7 cellular contexts compared by ENCODE assay signal in the genomic region with DNA sequence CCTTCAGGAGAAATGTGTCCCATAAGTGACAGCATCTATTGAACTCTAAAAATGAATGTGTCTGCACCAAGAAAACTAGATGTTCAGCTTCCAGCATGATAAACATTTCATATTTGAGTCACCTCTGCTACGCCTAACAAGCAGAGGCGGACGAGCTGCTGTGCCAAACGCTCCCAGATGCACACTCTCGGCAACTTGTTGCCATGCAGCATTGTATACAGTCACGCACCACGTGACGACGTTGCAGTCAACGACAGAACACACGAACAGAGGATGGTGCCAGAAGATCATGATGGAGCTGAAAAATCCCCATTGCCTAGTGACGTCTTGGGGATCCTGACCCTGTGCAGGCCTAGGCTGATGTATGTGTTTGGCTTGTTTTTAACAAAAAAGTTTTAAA.
DNase-seq lines count a peak whose midpoint lies in the region; ATAC-seq, FAIRE-seq and TF ChIP-seq lines count a peak whose summit lies in the region.

No MANE protein-coding gene starts in this region.

- no TSS peak for BruUV-seq in Calu3 (replicated peaks; lab: Mats Ljungman, UMichigan)

- H3K27me3 Mint-ChIP-seq in endothelial cell (ENCODE audit: unreplicated experiment), result peaks cover 1% of the 10 kb centered on the region
- H3K27me3 Mint-ChIP-seq in activated naive CD8-positive, alpha-beta T cell treated with anti-CD3 and anti-CD28 coated beads for 36 hours, result no peaks in the 10 kb centered on the region
- H3K27me3 Mint-ChIP-seq in Calu3 (ENCODE audit: unreplicated experiment), result no peaks in the 10 kb centered on the region

- no peaks in the 10 kb centered on the region for H3K36me3 Mint-ChIP-seq in endothelial cell (ENCODE audit: low read depth, unreplicated experiment)
- peaks cover 4% of the 10 kb centered on the region for H3K36me3 Mint-ChIP-seq in activated naive CD8-positive, alpha-beta T cell treated with anti-CD3 and anti-CD28 coated beads for 36 hours
- H3K36me3 Mint-ChIP-seq in Calu3 (ENCODE audit: insufficient read depth, unreplicated experiment), result no peaks in the 10 kb centered on the region

- ATAC-seq in GM21717 (IDR thresholded peaks at IDR 0.05; ENCODE audit: unreplicated experiment), result no peak

- H3K4me1 Mint-ChIP-seq in endothelial cell (ENCODE audit: unreplicated experiment) (peaks cover 13% of the 10 kb centered on the region), Calu3 (ENCODE audit: low read depth, unreplicated experiment) (peaks cover 5% of the 10 kb centered on the region)
- H3K4me1 Mint-ChIP-seq in activated naive CD8-positive, alpha-beta T cell treated with anti-CD3 and anti-CD28 coated beads for 36 hours, result peaks cover 22% of the 10 kb centered on the region

- intact Hi-C loops in Calu3 (cut with micrococcal nuclease; ENCODE audit: unreplicated experiment), result no loop called here

- peak; percentile 4 for FAIRE-seq in GM19239 (lab: Jason Lieb, UNC)

- H3K4me3 Mint-ChIP-seq in endothelial cell (ENCODE audit: unreplicated experiment), result no peak overlapping the region
- no peak overlapping the region for H3K4me3 Mint-ChIP-seq in activated naive CD8-positive, alpha-beta T cell treated with anti-CD3 and anti-CD28 coated beads for 36 hours
- no peak overlapping the region for H3K4me3 Mint-ChIP-seq in Calu3 (ENCODE audit: low read depth, unreplicated experiment)

- peaks cover 4% of the 10 kb centered on the region for H3K9me3 Mint-ChIP-seq in endothelial cell (ENCODE audit: unreplicated experiment)
- H3K9me3 Mint-ChIP-seq in activated naive CD8-positive, alpha-beta T cell treated with anti-CD3 and anti-CD28 coated beads for 36 hours, result peaks cover 2% of the 10 kb centered on the region
- no peaks in the 10 kb centered on the region for H3K9me3 Mint-ChIP-seq in Calu3 (ENCODE audit: low read depth, unreplicated experiment)

- H3K27ac Mint-ChIP-seq in endothelial cell (ENCODE audit: unreplicated experiment) (peak overlapping the region; percentile 45), Calu3 (ENCODE audit: unreplicated experiment) (no peak overlapping the region)
- no peak overlapping the region for H3K27ac Mint-ChIP-seq in activated naive CD8-positive, alpha-beta T cell treated with anti-CD3 and anti-CD28 coated beads for 36 hours

- CTCF ChIA-PET in Calu3 (lab: Charles Lee), result no interaction called here

- DNase-seq in GM19239 (ENCODE audit: insufficient read length, low spot score) (no peak), NCI-H2171 treated with DMSO at 0.1 percent for 48 hours (lab: John Stamatoyannopoulos, UW) (peak; percentile 88), endothelial cell (ENCODE audit: low spot score) (no peak), Calu3 (no peak)
- DNase-seq in stimulated activated CD4-positive, alpha-beta T cell treated with anti-CD3 and anti-CD28 coated beads, Interleukin-2, amount 100 ng/mL, for 24 hours, result peak; percentile 51 to 61
- DNase-seq in activated naive CD8-positive, alpha-beta T cell treated with anti-CD3 and anti-CD28 coated beads for 36 hours, result no peak

- TF ChIP-seq CTCF in endothelial cell (IDR thresholded peaks at IDR 0.05; ENCODE audit: unreplicated experiment) (no peak), Calu3 (IDR thresholded peaks at IDR 0.05; ENCODE audit: unreplicated experiment) (no peak)

Comparison
In these comparisons a context has a peak if more than half of its experiments do, and no peak if none do; other contexts are left out.
1. DNase-seq: peak in NCI-H2171 treated with DMSO at 0.1 percent for 48 hours (single experiment) and stimulated activated CD4-positive, alpha-beta T cell treated with anti-CD3 and anti-CD28 coated beads, Interleukin-2, amount 100 ng/mL, for 24 hours (2 of 2); none in GM19239 (single experiment), endothelial cell (single experiment), activated naive CD8-positive, alpha-beta T cell treated with anti-CD3 and anti-CD28 coated beads for 36 hours (single experiment) and Calu3 (single experiment).